Comparison of ENCODE assay signal across 8 cellular contexts in the genomic region with DNA sequence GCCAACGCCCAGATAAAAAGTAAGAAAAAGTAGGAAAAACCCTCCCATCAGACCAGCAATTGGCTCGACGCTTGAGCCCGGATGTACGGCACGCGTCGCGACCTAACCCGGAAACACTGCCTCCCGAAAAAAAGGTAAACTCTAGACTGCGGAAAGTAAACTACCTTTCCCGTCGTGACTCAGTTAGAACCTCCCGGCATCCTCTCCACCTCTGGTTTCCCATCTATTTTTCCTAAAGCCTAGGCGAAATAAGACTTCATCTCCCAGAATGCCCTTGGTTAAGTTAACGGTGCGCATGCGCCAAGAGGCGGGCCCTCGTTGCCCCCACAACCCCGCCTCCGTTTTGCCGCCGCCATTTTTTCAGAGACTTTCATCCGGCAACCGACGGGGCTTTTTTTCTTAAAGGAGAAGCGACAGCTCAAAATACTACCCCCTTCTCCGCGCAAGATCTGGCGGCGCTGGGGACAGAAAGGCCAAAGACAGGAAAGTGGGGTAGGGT. TPM values are rescaled to one million over a fixed set of nuclear protein-coding genes. Genes with fewer than 3 reads are reported as not detected.
A peak's percentile ranks its signal among the peaks of the same experiment; 100 is the strongest.
DNase-seq lines count a peak whose midpoint lies in the region; ATAC-seq and TF ChIP-seq lines count a peak whose summit lies in the region.

No MANE protein-coding gene starts in this region.

- ATAC-seq in GM19438 (IDR thresholded peaks at IDR 0.05; ENCODE audit: low read depth, unreplicated experiment), result peak; percentile 26
- ATAC-seq in left cardiac atrium, result peak; percentile 77 to 82

- no peaks in the 10 kb centered on the region for H3K9me3 Mint-ChIP-seq in T-helper 1 cell treated with Interleukin-12 subunit alpha and Interleukin-12 subunit beta and Interleukin-4 antibody, amounts not matched to agents 30 μg/mL and 1 μg/mL, for 36 hours
- no peaks in the 10 kb centered on the region for H3K9me3 Mint-ChIP-seq in type B pancreatic cell

- H3K27ac ChIP-seq in angular gyrus (ENCODE audit: low read depth, low read length), result peak overlapping the region; percentile 95

- H3K4me3 Mint-ChIP-seq in T-helper 1 cell treated with Interleukin-12 subunit alpha and Interleukin-12 subunit beta and Interleukin-4 antibody, amounts not matched to agents 30 μg/mL and 1 μg/mL, for 36 hours, result peak overlapping the region; percentile 95
- peak overlapping the region; percentile 98 for H3K4me3 Mint-ChIP-seq in type B pancreatic cell

- peaks cover 18% of the 10 kb centered on the region for H3K36me3 Mint-ChIP-seq in T-helper 1 cell treated with Interleukin-12 subunit alpha and Interleukin-12 subunit beta and Interleukin-4 antibody, amounts not matched to agents 30 μg/mL and 1 μg/mL, for 36 hours (ENCODE audit: low read depth)
- H3K36me3 Mint-ChIP-seq in type B pancreatic cell, result no peaks in the 10 kb centered on the region

- peak overlapping the region; percentile 100 for H3K27ac Mint-ChIP-seq in T-helper 1 cell treated with Interleukin-12 subunit alpha and Interleukin-12 subunit beta and Interleukin-4 antibody, amounts not matched to agents 30 μg/mL and 1 μg/mL, for 36 hours
- peak overlapping the region; percentile 100 for H3K27ac Mint-ChIP-seq in type B pancreatic cell

- DNase-seq in A172 (ENCODE audit: low spot score) (peak; percentile 97), NCI-H1694 (lab: John Stamatoyannopoulos, UW) (peak; percentile 95), left cardiac atrium (peak; percentile 96), pons (ENCODE audit: low spot score) (peak; percentile 99), type B pancreatic cell (ENCODE audit: extremely low spot score, unreplicated experiment) (peak; percentile 96)

- no peak for TF ChIP-seq CTCF in type B pancreatic cell (conservative IDR thresholded peaks at IDR 0.05)

- peaks cover 60% of the 10 kb centered on the region for H3K4me1 Mint-ChIP-seq in T-helper 1 cell treated with Interleukin-12 subunit alpha and Interleukin-12 subunit beta and Interleukin-4 antibody, amounts not matched to agents 30 μg/mL and 1 μg/mL, for 36 hours (ENCODE audit: low read depth)
- peaks cover 23% of the 10 kb centered on the region for H3K4me1 Mint-ChIP-seq in type B pancreatic cell (ENCODE audit: unreplicated experiment)

- intact Hi-C loops in left cardiac atrium (cut with DNase I), result loop anchor here (5.0 to 10.0 kb wide), 2 partner anchors 47 to 99 kb away; partner anchors contain the start of gene CNTF (in 1 of the 2)

- no peaks in the 10 kb centered on the region for H3K27me3 Mint-ChIP-seq in T-helper 1 cell treated with Interleukin-12 subunit alpha and Interleukin-12 subunit beta and Interleukin-4 antibody, amounts not matched to agents 30 μg/mL and 1 μg/mL, for 36 hours (ENCODE audit: low read depth)
- no peaks in the 10 kb centered on the region for H3K27me3 Mint-ChIP-seq in type B pancreatic cell

RNA-seq across cellular contexts. Expression of gene ZFP91, which starts 0.7 kb away (rescaled TPM):
- total RNA-seq in A172 (2014; rRNA removed; shearing (Covaris generic)), result 49.2 and 60.5 TPM in 2 replicates
- total RNA-seq in left cardiac atrium (10 to 100 TPM; 49.8 to 58.6 TPM), type B pancreatic cell (ENCODE audit: low replicate concordance) (39.6 and 43.6 TPM in 2 replicates)

RNA-seq across cellular contexts. Expression of gene LPXN, which starts 2.5 kb away (rescaled TPM):
- 0.84 and 1.8 TPM in 2 replicates for total RNA-seq in A172 (2014; rRNA removed; shearing (Covaris generic))
- total RNA-seq in left cardiac atrium (1 to 10 TPM; 5.0 to 6.0 TPM), type B pancreatic cell (ENCODE audit: low replicate concordance) (4.5 and 4.7 TPM in 2 replicates)

RNA-seq across cellular contexts. Expression of gene CNTF, which starts 44.3 kb away (rescaled TPM):
- total RNA-seq in A172 (2014; rRNA removed; shearing (Covaris generic)), result 0.07 and 0.41 TPM in 2 replicates
- 1 to 10 TPM; 1.2 to 1.5 TPM for total RNA-seq in left cardiac atrium
- 1.6 and 2.0 TPM in 2 replicates for total RNA-seq in type B pancreatic cell (ENCODE audit: low replicate concordance)

Comparison
In these comparisons a context has a peak if more than half of its experiments do, and no peak if none do; other contexts are left out.
1. Peak in every context shown above with its lines: DNase-seq, ATAC-seq and H3K27ac ChIP-seq.